In the genomic region with DNA sequence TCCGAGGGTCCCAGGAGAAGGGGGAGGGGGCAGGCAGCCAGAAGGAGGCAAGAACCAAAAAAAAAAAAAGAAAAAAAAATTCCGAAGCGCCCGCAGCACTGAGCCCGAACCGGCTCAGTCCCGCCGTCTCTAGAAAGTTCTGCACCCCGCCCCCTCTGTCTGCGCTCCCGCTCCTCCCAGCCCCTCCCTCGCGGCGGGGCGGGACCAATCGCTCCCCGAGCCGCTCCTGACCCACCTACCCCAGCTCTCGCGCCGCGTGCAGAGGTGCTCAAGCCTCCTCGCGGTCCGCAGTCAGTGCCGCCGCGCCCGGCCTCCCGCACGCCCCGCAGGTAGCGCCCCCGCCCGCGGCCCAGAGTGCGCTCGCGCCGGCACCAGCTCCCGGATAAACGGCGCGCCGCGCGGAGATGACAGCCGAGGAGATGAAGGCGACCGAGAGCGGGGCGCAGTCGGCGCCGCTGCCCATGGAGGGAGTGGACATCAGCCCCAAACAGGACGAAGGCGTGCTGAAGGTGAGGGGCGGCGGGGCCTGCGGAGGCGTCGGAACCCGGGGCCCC, we compare ENCODE assay signal across 1 cellular context.
TF ChIP-seq lines count a peak whose summit lies in the region.

A gene with protein sequence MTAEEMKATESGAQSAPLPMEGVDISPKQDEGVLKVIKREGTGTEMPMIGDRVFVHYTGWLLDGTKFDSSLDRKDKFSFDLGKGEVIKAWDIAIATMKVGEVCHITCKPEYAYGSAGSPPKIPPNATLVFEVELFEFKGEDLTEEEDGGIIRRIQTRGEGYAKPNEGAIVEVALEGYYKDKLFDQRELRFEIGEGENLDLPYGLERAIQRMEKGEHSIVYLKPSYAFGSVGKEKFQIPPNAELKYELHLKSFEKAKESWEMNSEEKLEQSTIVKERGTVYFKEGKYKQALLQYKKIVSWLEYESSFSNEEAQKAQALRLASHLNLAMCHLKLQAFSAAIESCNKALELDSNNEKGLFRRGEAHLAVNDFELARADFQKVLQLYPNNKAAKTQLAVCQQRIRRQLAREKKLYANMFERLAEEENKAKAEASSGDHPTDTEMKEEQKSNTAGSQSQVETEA (plus strand): TSS at position 235 of the 554 bp plus-strand sequence. CDS start 170 bp downstream, at position 405.

TF ChIP-seq in HepG2, 621 proteins besides CTCF, POLR2A, EP300 and RAD21 (continued from another document and continues in another):
- TF ChIP-seq, protein P1, sequence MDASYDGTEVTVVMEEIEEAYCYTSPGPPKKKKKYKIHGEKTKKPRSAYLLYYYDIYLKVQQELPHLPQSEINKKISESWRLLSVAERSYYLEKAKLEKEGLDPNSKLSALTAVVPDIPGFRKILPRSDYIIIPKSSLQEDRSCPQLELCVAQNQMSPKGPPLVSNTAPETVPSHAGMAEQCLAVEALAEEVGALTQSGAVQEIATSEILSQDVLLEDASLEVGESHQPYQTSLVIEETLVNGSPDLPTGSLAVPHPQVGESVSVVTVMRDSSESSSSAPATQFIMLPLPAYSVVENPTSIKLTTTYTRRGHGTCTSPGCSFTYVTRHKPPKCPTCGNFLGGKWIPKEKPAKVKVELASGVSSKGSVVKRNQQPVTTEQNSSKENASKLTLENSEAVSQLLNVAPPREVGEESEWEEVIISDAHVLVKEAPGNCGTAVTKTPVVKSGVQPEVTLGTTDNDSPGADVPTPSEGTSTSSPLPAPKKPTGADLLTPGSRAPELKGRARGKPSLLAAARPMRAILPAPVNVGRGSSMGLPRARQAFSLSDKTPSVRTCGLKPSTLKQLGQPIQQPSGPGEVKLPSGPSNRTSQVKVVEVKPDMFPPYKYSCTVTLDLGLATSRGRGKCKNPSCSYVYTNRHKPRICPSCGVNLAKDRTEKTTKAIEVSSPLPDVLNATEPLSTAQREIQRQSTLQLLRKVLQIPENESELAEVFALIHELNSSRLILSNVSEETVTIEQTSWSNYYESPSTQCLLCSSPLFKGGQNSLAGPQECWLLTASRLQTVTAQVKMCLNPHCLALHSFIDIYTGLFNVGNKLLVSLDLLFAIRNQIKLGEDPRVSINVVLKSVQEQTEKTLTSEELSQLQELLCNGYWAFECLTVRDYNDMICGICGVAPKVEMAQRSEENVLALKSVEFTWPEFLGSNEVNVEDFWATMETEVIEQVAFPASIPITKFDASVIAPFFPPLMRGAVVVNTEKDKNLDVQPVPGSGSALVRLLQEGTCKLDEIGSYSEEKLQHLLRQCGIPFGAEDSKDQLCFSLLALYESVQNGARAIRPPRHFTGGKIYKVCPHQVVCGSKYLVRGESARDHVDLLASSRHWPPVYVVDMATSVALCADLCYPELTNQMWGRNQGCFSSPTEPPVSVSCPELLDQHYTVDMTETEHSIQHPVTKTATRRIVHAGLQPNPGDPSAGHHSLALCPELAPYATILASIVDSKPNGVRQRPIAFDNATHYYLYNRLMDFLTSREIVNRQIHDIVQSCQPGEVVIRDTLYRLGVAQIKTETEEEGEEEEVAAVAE (CRISPR knock-in tag; IDR thresholded peaks at IDR 0.05; ENCODE audit: borderline replicate concordance): 0 out of 2 replicates have a peak, but pooled peaks have one; percentile 26
- TF ChIP-seq ERF (CRISPR knock-in tag; IDR thresholded peaks at IDR 0.05): peak; percentile 74; the same call in 1 of the 2 replicates
- TF ChIP-seq ZNF7 (CRISPR knock-in tag; IDR thresholded peaks at IDR 0.05): no peak
- TF ChIP-seq ZNF451 (CRISPR knock-in tag; IDR thresholded peaks at IDR 0.05): peak; percentile 61; the same call in 1 of the 2 replicates
- 0 out of 2 replicates have a peak, but pooled peaks have one; percentile 17 for TF ChIP-seq MEIS2 (CRISPR knock-in tag; IDR thresholded peaks at IDR 0.05)
- peak; percentile 60; the same call in 1 of the 2 replicates for TF ChIP-seq MAZ (IDR thresholded peaks at IDR 0.05; ENCODE audit: borderline replicate concordance, low read depth, low read length)
- peak; percentile 96 for TF ChIP-seq MAZ (CRISPR knock-in tag; IDR thresholded peaks at IDR 0.05; ENCODE audit: low read depth)
- peak; percentile 81; the same call in 1 of the 2 replicates for TF ChIP-seq RNF2 (conservative IDR thresholded peaks at IDR 0.05; ENCODE audit: low read depth)
- TF ChIP-seq, protein P2, sequence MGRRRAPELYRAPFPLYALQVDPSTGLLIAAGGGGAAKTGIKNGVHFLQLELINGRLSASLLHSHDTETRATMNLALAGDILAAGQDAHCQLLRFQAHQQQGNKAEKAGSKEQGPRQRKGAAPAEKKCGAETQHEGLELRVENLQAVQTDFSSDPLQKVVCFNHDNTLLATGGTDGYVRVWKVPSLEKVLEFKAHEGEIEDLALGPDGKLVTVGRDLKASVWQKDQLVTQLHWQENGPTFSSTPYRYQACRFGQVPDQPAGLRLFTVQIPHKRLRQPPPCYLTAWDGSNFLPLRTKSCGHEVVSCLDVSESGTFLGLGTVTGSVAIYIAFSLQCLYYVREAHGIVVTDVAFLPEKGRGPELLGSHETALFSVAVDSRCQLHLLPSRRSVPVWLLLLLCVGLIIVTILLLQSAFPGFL (CRISPR knock-in tag; IDR thresholded peaks at IDR 0.05): 0 out of 2 replicates have a peak, but pooled peaks have one; percentile 56
- no peak for TF ChIP-seq GTF2F1 (IDR thresholded peaks at IDR 0.05; ENCODE audit: low read length)
- TF ChIP-seq GATAD2A (CRISPR knock-in tag; IDR thresholded peaks at IDR 0.05): no peak
- TF ChIP-seq GATA4 (IDR thresholded peaks at IDR 0.05; ENCODE audit: borderline replicate concordance, low read depth): peak; percentile 30; the same call in 1 of the 2 replicates
- TF ChIP-seq, protein P3, sequence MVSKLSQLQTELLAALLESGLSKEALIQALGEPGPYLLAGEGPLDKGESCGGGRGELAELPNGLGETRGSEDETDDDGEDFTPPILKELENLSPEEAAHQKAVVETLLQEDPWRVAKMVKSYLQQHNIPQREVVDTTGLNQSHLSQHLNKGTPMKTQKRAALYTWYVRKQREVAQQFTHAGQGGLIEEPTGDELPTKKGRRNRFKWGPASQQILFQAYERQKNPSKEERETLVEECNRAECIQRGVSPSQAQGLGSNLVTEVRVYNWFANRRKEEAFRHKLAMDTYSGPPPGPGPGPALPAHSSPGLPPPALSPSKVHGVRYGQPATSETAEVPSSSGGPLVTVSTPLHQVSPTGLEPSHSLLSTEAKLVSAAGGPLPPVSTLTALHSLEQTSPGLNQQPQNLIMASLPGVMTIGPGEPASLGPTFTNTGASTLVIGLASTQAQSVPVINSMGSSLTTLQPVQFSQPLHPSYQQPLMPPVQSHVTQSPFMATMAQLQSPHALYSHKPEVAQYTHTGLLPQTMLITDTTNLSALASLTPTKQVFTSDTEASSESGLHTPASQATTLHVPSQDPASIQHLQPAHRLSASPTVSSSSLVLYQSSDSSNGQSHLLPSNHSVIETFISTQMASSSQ (IDR thresholded peaks at IDR 0.05; ENCODE audit: low read depth): no peak
- TF ChIP-seq, protein P3 (CRISPR knock-in tag; IDR thresholded peaks at IDR 0.05; ENCODE audit: borderline replicate concordance): peak; percentile 33; the same call in 1 of the 2 replicates
- TF ChIP-seq, protein P4, sequence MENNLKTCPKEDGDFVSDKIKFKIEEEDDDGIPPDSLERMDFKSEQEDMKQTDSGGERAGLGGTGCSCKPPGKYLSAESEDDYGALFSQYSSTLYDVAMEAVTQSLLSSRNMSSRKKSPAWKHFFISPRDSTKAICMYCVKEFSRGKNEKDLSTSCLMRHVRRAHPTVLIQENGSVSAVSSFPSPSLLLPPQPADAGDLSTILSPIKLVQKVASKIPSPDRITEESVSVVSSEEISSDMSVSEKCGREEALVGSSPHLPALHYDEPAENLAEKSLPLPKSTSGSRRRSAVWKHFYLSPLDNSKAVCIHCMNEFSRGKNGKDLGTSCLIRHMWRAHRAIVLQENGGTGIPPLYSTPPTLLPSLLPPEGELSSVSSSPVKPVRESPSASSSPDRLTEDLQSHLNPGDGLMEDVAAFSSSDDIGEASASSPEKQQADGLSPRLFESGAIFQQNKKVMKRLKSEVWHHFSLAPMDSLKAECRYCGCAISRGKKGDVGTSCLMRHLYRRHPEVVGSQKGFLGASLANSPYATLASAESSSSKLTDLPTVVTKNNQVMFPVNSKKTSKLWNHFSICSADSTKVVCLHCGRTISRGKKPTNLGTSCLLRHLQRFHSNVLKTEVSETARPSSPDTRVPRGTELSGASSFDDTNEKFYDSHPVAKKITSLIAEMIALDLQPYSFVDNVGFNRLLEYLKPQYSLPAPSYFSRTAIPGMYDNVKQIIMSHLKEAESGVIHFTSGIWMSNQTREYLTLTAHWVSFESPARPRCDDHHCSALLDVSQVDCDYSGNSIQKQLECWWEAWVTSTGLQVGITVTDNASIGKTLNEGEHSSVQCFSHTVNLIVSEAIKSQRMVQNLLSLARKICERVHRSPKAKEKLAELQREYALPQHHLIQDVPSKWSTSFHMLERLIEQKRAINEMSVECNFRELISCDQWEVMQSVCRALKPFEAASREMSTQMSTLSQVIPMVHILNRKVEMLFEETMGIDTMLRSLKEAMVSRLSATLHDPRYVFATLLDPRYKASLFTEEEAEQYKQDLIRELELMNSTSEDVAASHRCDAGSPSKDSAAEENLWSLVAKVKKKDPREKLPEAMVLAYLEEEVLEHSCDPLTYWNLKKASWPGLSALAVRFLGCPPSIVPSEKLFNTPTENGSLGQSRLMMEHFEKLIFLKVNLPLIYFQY (CRISPR knock-in tag; IDR thresholded peaks at IDR 0.05; ENCODE audit: borderline replicate concordance): peak; percentile 75; the same call in 1 of the 2 replicates
- TF ChIP-seq, protein P5, sequence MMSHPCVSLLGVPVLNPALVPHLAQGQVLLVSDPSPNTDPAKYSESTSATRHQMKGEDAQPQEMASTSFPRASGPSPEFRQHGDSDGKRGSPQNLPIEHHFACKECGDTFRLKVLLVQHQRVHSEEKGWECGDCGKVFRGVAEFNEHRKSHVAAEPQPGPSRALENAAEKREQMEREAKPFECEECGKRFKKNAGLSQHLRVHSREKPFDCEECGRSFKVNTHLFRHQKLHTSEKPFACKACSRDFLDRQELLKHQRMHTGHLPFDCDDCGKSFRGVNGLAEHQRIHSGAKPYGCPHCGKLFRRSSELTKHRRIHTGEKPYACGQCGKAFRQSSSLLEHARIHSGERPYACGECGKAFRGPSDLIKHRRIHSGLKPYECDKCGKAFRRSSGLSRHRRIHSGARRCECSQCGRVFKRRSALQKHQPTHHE (CRISPR knock-in tag; IDR thresholded peaks at IDR 0.05; ENCODE audit: borderline replicate concordance): peak; percentile 37; the same call in 1 of the 2 replicates
- peak; percentile 92; the same call in 1 of the 2 replicates for TF ChIP-seq ZIK1 (CRISPR knock-in tag; IDR thresholded peaks at IDR 0.05; ENCODE audit: borderline replicate concordance, low read depth)
- TF ChIP-seq MXD4 (CRISPR knock-in tag; IDR thresholded peaks at IDR 0.05): peak; percentile 76
- TF ChIP-seq ZMYM4 (CRISPR knock-in tag; IDR thresholded peaks at IDR 0.05): peak; percentile 60; the same call in 1 of the 2 replicates
- TF ChIP-seq, protein P6, sequence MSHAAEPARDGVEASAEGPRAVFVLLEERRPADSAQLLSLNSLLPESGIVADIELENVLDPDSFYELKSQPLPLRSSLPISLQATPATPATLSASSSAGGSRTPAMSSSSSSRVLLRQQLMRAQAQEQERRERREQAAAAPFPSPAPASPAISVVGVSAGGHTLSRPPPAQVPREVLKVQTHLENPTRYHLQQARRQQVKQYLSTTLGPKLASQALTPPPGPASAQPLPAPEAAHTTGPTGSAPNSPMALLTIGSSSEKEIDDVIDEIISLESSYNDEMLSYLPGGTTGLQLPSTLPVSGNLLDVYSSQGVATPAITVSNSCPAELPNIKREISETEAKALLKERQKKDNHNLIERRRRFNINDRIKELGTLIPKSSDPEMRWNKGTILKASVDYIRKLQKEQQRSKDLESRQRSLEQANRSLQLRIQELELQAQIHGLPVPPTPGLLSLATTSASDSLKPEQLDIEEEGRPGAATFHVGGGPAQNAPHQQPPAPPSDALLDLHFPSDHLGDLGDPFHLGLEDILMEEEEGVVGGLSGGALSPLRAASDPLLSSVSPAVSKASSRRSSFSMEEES (CRISPR knock-in tag; IDR thresholded peaks at IDR 0.05): 0 out of 2 replicates have a peak, but pooled peaks have one; percentile 23
- TF ChIP-seq HOXD1 (CRISPR knock-in tag; IDR thresholded peaks at IDR 0.05): no peak
- TF ChIP-seq SRSF4 (IDR thresholded peaks at IDR 0.05; ENCODE audit: low read depth, low read length, poor library complexity, severe bottlenecking): no peak
- peak; percentile 92 for TF ChIP-seq ATF7-NPFF (CRISPR knock-in tag; IDR thresholded peaks at IDR 0.05; ENCODE audit: low read depth)
- TF ChIP-seq ZNF350 (CRISPR knock-in tag; IDR thresholded peaks at IDR 0.05; ENCODE audit: borderline replicate concordance, low read depth): no peak
- peak; percentile 47; the same call in 1 of the 2 replicates for TF ChIP-seq ARNTL (CRISPR knock-in tag; IDR thresholded peaks at IDR 0.05)
- TF ChIP-seq, protein P7, sequence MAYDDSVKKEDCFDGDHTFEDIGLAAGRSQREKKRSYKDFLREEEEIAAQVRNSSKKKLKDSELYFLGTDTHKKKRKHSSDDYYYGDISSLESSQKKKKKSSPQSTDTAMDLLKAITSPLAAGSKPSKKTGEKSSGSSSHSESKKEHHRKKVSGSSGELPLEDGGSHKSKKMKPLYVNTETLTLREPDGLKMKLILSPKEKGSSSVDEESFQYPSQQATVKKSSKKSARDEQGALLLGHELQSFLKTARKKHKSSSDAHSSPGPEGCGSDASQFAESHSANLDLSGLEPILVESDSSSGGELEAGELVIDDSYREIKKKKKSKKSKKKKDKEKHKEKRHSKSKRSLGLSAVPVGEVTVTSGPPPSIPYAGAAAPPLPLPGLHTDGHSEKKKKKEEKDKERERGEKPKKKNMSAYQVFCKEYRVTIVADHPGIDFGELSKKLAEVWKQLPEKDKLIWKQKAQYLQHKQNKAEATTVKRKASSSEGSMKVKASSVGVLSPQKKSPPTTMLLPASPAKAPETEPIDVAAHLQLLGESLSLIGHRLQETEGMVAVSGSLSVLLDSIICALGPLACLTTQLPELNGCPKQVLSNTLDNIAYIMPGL (CRISPR knock-in tag; IDR thresholded peaks at IDR 0.05; ENCODE audit: borderline replicate concordance in 1 of 2, low read depth in 1 of 2): peak in 1 of 2 experiments; percentile 59; a peak in 2 of 4 replicates
- 0 out of 2 replicates have a peak, but pooled peaks have one; percentile 14 for TF ChIP-seq PPARG (CRISPR knock-in tag; conservative IDR thresholded peaks at IDR 0.05)
- no peak for TF ChIP-seq MTA3 (CRISPR knock-in tag; IDR thresholded peaks at IDR 0.05)
- TF ChIP-seq, protein P8, sequence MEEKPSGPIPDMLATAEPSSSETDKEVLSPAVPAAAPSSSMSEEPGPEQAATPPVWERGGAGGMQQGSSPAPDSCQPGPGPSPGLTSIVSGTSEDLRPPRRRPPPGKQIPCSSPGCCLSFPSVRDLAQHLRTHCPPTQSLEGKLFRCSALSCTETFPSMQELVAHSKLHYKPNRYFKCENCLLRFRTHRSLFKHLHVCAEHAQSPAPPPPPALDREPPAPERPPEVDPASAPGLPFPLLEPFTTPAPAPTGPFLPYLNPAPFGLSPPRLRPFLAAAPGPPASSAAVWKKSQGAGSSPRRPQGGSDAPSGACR (CRISPR knock-in tag; IDR thresholded peaks at IDR 0.05): no peak
- peak; percentile 32; the same call in 1 of the 2 replicates for TF ChIP-seq YEATS2 (CRISPR knock-in tag; IDR thresholded peaks at IDR 0.05; ENCODE audit: borderline replicate concordance)
- TF ChIP-seq ZNF253 (CRISPR knock-in tag; IDR thresholded peaks at IDR 0.05; ENCODE audit: borderline replicate concordance): peak; percentile 93
